16 cellular contexts compared by ENCODE assay signal in genomic region chr15:85530079-85530478, GRCh38.
DNase-seq lines count a peak whose midpoint lies in the region; ATAC-seq and TF ChIP-seq lines count a peak whose summit lies in the region.
"Had no signal": no experiment of that assay in that cellular context is flagged by ENCODE, and none has a peak within 500 bp of the region (broad histone marks: within the 10 kb centered on the region; RNA-seq: fewer than 3 reads in every experiment).

No MANE protein-coding gene starts in this region.

- no peak for ATAC-seq in CD8-positive, alpha-beta T cell
- no peak for ATAC-seq in effector memory CD8-positive, alpha-beta T cell (replicated peaks)
- ATAC-seq in naive B cell (ENCODE audit: low read depth in 2 of 2) (no peak), HG02885 (IDR thresholded peaks at IDR 0.05; ENCODE audit: poor library complexity, unreplicated experiment) (no peak), omental fat pad (ENCODE audit: low FRiP score) (no peak)
- ATAC-seq: K562, PC-3 had no signal

- H3K27me3 ChIP-seq in BLaER1 treated with 17β-estradiol and CSF1 and Interleukin-3, amounts not matched to agents 10 nM and 100 nM, result no peaks in the 10 kb centered on the region
- H3K27me3 ChIP-seq in CD8-positive, alpha-beta T cell (ENCODE audit: insufficient read depth, low read length), result no peaks in the 10 kb centered on the region
- H3K27me3 ChIP-seq in brain microvascular endothelial cell (replicated peaks), result no peaks in the 10 kb centered on the region
- H3K27me3 ChIP-seq: BE2C, SJSA1 had no signal

- peaks cover 42% of the 10 kb centered on the region for H3K4me1 Mint-ChIP-seq in CD8-positive, alpha-beta T cell (ENCODE audit: low read depth)
- peaks cover 21 to 29% of the 10 kb centered on the region in 2 donors for H3K4me1 Mint-ChIP-seq in effector memory CD8-positive, alpha-beta T cell (ENCODE audit: low read depth in 2 of 2)
- peaks cover 67 to 99% (median 81%) of the 10 kb centered on the region in 3 donors for H3K4me1 Mint-ChIP-seq in naive B cell

- H3K36me3 Mint-ChIP-seq in CD8-positive, alpha-beta T cell, result peaks cover 53% of the 10 kb centered on the region
- H3K36me3 Mint-ChIP-seq in effector memory CD8-positive, alpha-beta T cell (ENCODE audit: insufficient read depth), result peaks cover 12% of the 10 kb centered on the region
- peaks cover 7 to 11% of the 10 kb centered on the region in 2 donors for H3K36me3 Mint-ChIP-seq in naive B cell

- peak overlapping the region; percentile 10 for H3K27ac Mint-ChIP-seq in CD8-positive, alpha-beta T cell
- peak overlapping the region; percentile 41 to 88 for H3K27ac Mint-ChIP-seq in effector memory CD8-positive, alpha-beta T cell
- peak overlapping the region in 5 of 6 donors; percentile 13 to 92 (median 56) for H3K27ac Mint-ChIP-seq in naive B cell

- H3K4me3 Mint-ChIP-seq in CD8-positive, alpha-beta T cell, result no peak overlapping the region
- H3K4me3 Mint-ChIP-seq in effector memory CD8-positive, alpha-beta T cell, result no peak overlapping the region
- H3K4me3 Mint-ChIP-seq in naive B cell, result no peak overlapping the region

- in situ Hi-C loops in brain microvascular endothelial cell (cut with HindIII; ENCODE audit: low pct_ligation_motif_present, low sequenced_read_pairs), result no loop called here

- intact Hi-C loops in CD8-positive, alpha-beta T cell (cut with DNase I, micrococcal nuclease), result no loop called here

- peak overlapping the region in 9 of 11 experiments; percentile 8 to 96 (median 90); a peak in 16 of 22 replicates for H3K27ac ChIP-seq in BLaER1 treated with 17β-estradiol and CSF1 and Interleukin-3, amounts not matched to agents 10 nM and 100 nM
- H3K27ac ChIP-seq in CD8-positive, alpha-beta T cell (ENCODE audit: low read depth, low read length), result no peak overlapping the region
- H3K27ac ChIP-seq in brain microvascular endothelial cell, result no peak overlapping the region
- H3K27ac ChIP-seq: SJSA1 had no signal

- H3K9me3 ChIP-seq in BLaER1 treated with 17β-estradiol and CSF1 and Interleukin-3, amounts not matched to agents 10 nM and 100 nM (replicated peaks in 1 of 11), result no peaks in the 10 kb centered on the region
- no peaks in the 10 kb centered on the region for H3K9me3 ChIP-seq in CD8-positive, alpha-beta T cell (ENCODE audit: low read length)
- H3K9me3 ChIP-seq: BE2C, Caco-2, HAP-1, SJSA1 had no signal

- peaks cover 0 to 7% (median 0%) of the 10 kb centered on the region in 11 experiments; a peak in 3 of 22 replicates for H3K36me3 ChIP-seq in BLaER1 treated with 17β-estradiol and CSF1 and Interleukin-3, amounts not matched to agents 10 nM and 100 nM
- peaks cover 6% of the 10 kb centered on the region for H3K36me3 ChIP-seq in CD8-positive, alpha-beta T cell (ENCODE audit: insufficient read depth, low read length)
- H3K36me3 ChIP-seq in brain microvascular endothelial cell (replicated peaks), result peaks cover 6% of the 10 kb centered on the region

- no peaks in the 10 kb centered on the region for H4K20me1 ChIP-seq in BLaER1 treated with 17β-estradiol and CSF1 and Interleukin-3, amounts not matched to agents 10 nM and 100 nM

- POLR2A ChIA-PET in CD8-positive, alpha-beta T cell (lab: Charles Lee), result no interaction called here

- DNase-seq in CD8-positive, alpha-beta T cell, result no peak
- DNase-seq in effector memory CD8-positive, alpha-beta T cell, result no peak
- DNase-seq in naive B cell (no peak), brain microvascular endothelial cell (no peak), activated gamma-delta T cell treated with Interleukin-2 at 50 U/mL for 16 hours (no peak), omental fat pad (ENCODE audit: low spot score) (no peak)
- DNase-seq: BE2C, Caco-2, DMS53, NCI-H146, PC-3 had no signal

- H3K4me3 ChIP-seq in BLaER1 treated with 17β-estradiol and CSF1 and Interleukin-3, amounts not matched to agents 10 nM and 100 nM, result no peak overlapping the region
- H3K4me3 ChIP-seq in CD8-positive, alpha-beta T cell (ENCODE audit: low read depth, low read length), result no peak overlapping the region
- no peak overlapping the region for H3K4me3 ChIP-seq in brain microvascular endothelial cell (ENCODE audit: low read depth, low read length)
- H3K4me3 ChIP-seq: HAP-1, K562, SJSA1 had no signal

- H3K9ac ChIP-seq in BLaER1 treated with 17β-estradiol and CSF1 and Interleukin-3, amounts not matched to agents 10 nM and 100 nM, result peak overlapping the region in 1 of 11 experiments; percentile 21; a peak in 1 of 22 replicates

- H3K27me3 Mint-ChIP-seq in CD8-positive, alpha-beta T cell (ENCODE audit: low read depth), result no peaks in the 10 kb centered on the region
- no peaks in the 10 kb centered on the region for H3K27me3 Mint-ChIP-seq in effector memory CD8-positive, alpha-beta T cell
- no peaks in the 10 kb centered on the region for H3K27me3 Mint-ChIP-seq in naive B cell

- no peak for TF ChIP-seq CTCF in CD8-positive, alpha-beta T cell (IDR thresholded peaks at IDR 0.05)
- TF ChIP-seq CTCF in brain microvascular endothelial cell (IDR thresholded peaks at IDR 0.05; ENCODE audit: low read depth, low read length, missing control alignments) (no peak), omental fat pad (IDR thresholded peaks at IDR 0.05) (no peak)

- peaks cover 89 to 100% (median 100%) of the 10 kb centered on the region in 10 experiments for H3K4me1 ChIP-seq in BLaER1 treated with 17β-estradiol and CSF1 and Interleukin-3, amounts not matched to agents 10 nM and 100 nM
- peaks cover 18% of the 10 kb centered on the region for H3K4me1 ChIP-seq in CD8-positive, alpha-beta T cell (ENCODE audit: insufficient read depth, low read length)
- H3K4me1 ChIP-seq: Caco-2, HAP-1, SJSA1 had no signal

- no peaks in the 10 kb centered on the region for H3K9me3 Mint-ChIP-seq in CD8-positive, alpha-beta T cell
- H3K9me3 Mint-ChIP-seq in effector memory CD8-positive, alpha-beta T cell, result no peaks in the 10 kb centered on the region
- H3K9me3 Mint-ChIP-seq in naive B cell, result no peaks in the 10 kb centered on the region

- H3K4me2 ChIP-seq in BLaER1 treated with 17β-estradiol and CSF1 and Interleukin-3, amounts not matched to agents 10 nM and 100 nM, result peak overlapping the region in 10 of 11 experiments; percentile 1 to 96 (median 90); a peak in 18 of 22 replicates

- CTCF ChIA-PET in CD8-positive, alpha-beta T cell (lab: Charles Lee), result no interaction called here

Comparison
In these comparisons a context has a peak if more than half of its experiments do, and no peak if none do; other contexts are left out.
1. H3K27ac ChIP-seq: peak in BLaER1 treated with 17β-estradiol and CSF1 and Interleukin-3, amounts not matched to agents 10 nM and 100 nM (9 of 11); none in CD8-positive, alpha-beta T cell (single experiment) and brain microvascular endothelial cell (single experiment).
2. H3K27ac Mint-ChIP-seq: peak in every context shown above with its lines; median percentile 64 in effector memory CD8-positive, alpha-beta T cell; 56 in naive B cell; 10 in CD8-positive, alpha-beta T cell.